In genomic region chr17:75086496-75087181, GRCh38 we compare ENCODE assay signal across 9 cellular contexts. TPM values are rescaled to one million over a fixed set of nuclear protein-coding genes. Genes with fewer than 3 reads are reported as not detected.
A peak's percentile ranks its signal among the peaks of the same experiment; 100 is the strongest.
DNase-seq lines count a peak whose midpoint lies in the region; ATAC-seq and TF ChIP-seq lines count a peak whose summit lies in the region.
"Had no signal": no experiment of that assay in that cellular context is flagged by ENCODE, and none has a peak within 500 bp of the region (broad histone marks: within the 10 kb centered on the region; RNA-seq: fewer than 3 reads in every experiment).

No MANE protein-coding gene starts in this region.

- no peaks in the 10 kb centered on the region; a peak in 1 of 4 replicates for H3K36me3 ChIP-seq in HCT116 (ENCODE audit: control insufficient read depth in 1 of 2, insufficient read depth in 2 of 2, low read length in 2 of 2)
- no peaks in the 10 kb centered on the region for H3K36me3 ChIP-seq in RWPE2 (ENCODE audit: low read depth)
- no peaks in the 10 kb centered on the region for H3K36me3 ChIP-seq in hepatocyte (replicated peaks; ENCODE audit: insufficient read depth, low read depth)

- 72% methylated on average over 15 of the region's 15 CpGs for WGBS in hepatocyte (ENCODE audit: low lambda C conversion rate, missing lambda C conversion rate)

- H3K9ac ChIP-seq in HCT116 (ENCODE audit: low read length), result peak overlapping the region; percentile 97

- RAD21 ChIA-PET in HCT116 (lab: Charles Lee; ENCODE audit: low non-redundant PET in 1 of 2, low total read pairs in 2 of 2, uncharacterized antibody in 2 of 2, unreplicated experiment in 2 of 2), result interaction anchor here in 1 of 2 experiments (1.1 kb wide), 1 partner anchor 8 kb away, joined by 3 read pairs; no protein-coding TSS in a partner anchor

- H3K9me2 ChIP-seq in HCT116 (ENCODE audit: insufficient read depth), result no peaks in the 10 kb centered on the region
- H3K9me2 ChIP-seq in hepatocyte (replicated peaks; ENCODE audit: insufficient read depth), result no peaks in the 10 kb centered on the region

- CTCF ChIA-PET in HCT116 (lab: Charles Lee), result interaction anchor here (0.6 to 2.6 kb wide), 7 partner anchors 8 to 125 kb away, joined by 3 to 12 read pairs (median 5); partner anchors contain the start of gene NT5C

- peaks cover 4% of the 10 kb centered on the region for H3K27me3 Mint-ChIP-seq in progenitor cell of endocrine pancreas

- no peaks in the 10 kb centered on the region for H3K9me3 Mint-ChIP-seq in progenitor cell of endocrine pancreas (ENCODE audit: low read depth)

- BruUV-seq in HCT116 (replicated peaks; lab: Mats Ljungman, UMichigan), result TSS peak; percentile 73

- peak overlapping the region; percentile 84 for H3K27ac Mint-ChIP-seq in progenitor cell of endocrine pancreas

- H3K4me1 ChIP-seq in HCT116 (ENCODE audit: control insufficient read depth in 1 of 2, insufficient read depth in 2 of 2, low read length in 2 of 2) (peaks cover 75 to 88% of the 10 kb centered on the region in 2 experiments), RWPE2 (ENCODE audit: insufficient read depth, poor library complexity, severe bottlenecking) (peaks cover 38% of the 10 kb centered on the region), hepatocyte (ENCODE audit: insufficient read depth) (peaks cover 48% of the 10 kb centered on the region)

- POLR2A ChIA-PET in HCT116 (lab: Charles Lee), result interaction anchor here (0.7 to 2.1 kb wide), 10 partner anchors 8 to 184 kb away, joined by 3 to 15 read pairs (median 6); partner anchors contain the start of gene MIF4GD

- H3K79me2 ChIP-seq in HCT116 (ENCODE audit: insufficient read depth, low read length) (peaks cover 37% of the 10 kb centered on the region), hepatocyte (peaks cover 29% of the 10 kb centered on the region)

- DNase-seq in HCT116 (ENCODE audit: low read depth, low spot score) (no peak), RWPE2 (ENCODE audit: low spot score) (no peak), hepatocyte (ENCODE audit: low spot score) (peak; percentile 44), progenitor cell of endocrine pancreas (ENCODE audit: low spot score, unreplicated experiment) (no peak), SIG-M5 (lab: John Stamatoyannopoulos, UW) (no peak)
- DNase-seq: activated CD4-positive, alpha-beta T cell treated with anti-CD3 and anti-CD28 coated beads for 1 hour; H7 had no signal

- TF ChIP-seq CTCF in HCT116 (IDR thresholded peaks at IDR 0.05 in 2 of 3, conservative IDR thresholded peaks at IDR 0.05 in 1 of 3; ENCODE audit: borderline replicate concordance in 1 of 3, insufficient read depth in 1 of 3, low read depth in 2 of 3, low read length in 2 of 3), result no peak
- TF ChIP-seq CTCF in RWPE2 (IDR thresholded peaks at IDR 0.05; ENCODE audit: poor library complexity, severe bottlenecking), result no peak
- TF ChIP-seq CTCF in hepatocyte (IDR thresholded peaks at IDR 0.05; ENCODE audit: poor library complexity), result no peak
- TF ChIP-seq CTCF in progenitor cell of endocrine pancreas (IDR thresholded peaks at IDR 0.05; ENCODE audit: unreplicated experiment), result no peak

- H3K4me2 ChIP-seq in HCT116 (ENCODE audit: low read length) (peak overlapping the region; percentile 92), hepatocyte (peak overlapping the region; percentile 91)

- TF ChIP-seq POLR2A in HCT116 (IDR thresholded peaks at IDR 0.05; ENCODE audit: borderline replicate concordance, extremely low read depth, insufficient read depth, insufficient read length), result no peak

- peak overlapping the region; percentile 66 for H3K4me3 Mint-ChIP-seq in progenitor cell of endocrine pancreas (ENCODE audit: low read depth)

- peak; percentile 10 for ATAC-seq in HCT116
- no peak for ATAC-seq in RWPE2 (ENCODE audit: low read depth)
- no peak for ATAC-seq in HG03354 (IDR thresholded peaks at IDR 0.05; ENCODE audit: poor library complexity, severe bottlenecking, unreplicated experiment)
- no peak for ATAC-seq in GM21390 (IDR thresholded peaks at IDR 0.05; ENCODE audit: unreplicated experiment)

- H3K4me3 ChIP-seq in HCT116 (replicated peaks in 1 of 2; ENCODE audit: low read depth in 1 of 2, low read length in 2 of 2) (peak overlapping the region; percentile 76 to 83), RWPE2 (ENCODE audit: severe bottlenecking) (peak overlapping the region; percentile 44), hepatocyte (no peak overlapping the region)

- TF ChIP-seq RAD21 in HCT116 (IDR thresholded peaks at IDR 0.05; ENCODE audit: low read depth), result no peak

- H4K20me1 ChIP-seq in HCT116 (ENCODE audit: insufficient read depth) (no peaks in the 10 kb centered on the region), hepatocyte (ENCODE audit: insufficient read depth, poor library complexity, severe bottlenecking) (no peaks in the 10 kb centered on the region)

- peaks cover 17% of the 10 kb centered on the region for H3K4me1 Mint-ChIP-seq in progenitor cell of endocrine pancreas (ENCODE audit: low read depth)

- H3K27ac ChIP-seq in HCT116 (ENCODE audit: low read depth, low read length), result peak overlapping the region; percentile 99
- peak overlapping the region; percentile 86 for H3K27ac ChIP-seq in RWPE2 (ENCODE audit: poor library complexity, severe bottlenecking)
- peak overlapping the region; percentile 99 for H3K27ac ChIP-seq in hepatocyte

- H3K9me3 ChIP-seq in HCT116 (ENCODE audit: control insufficient read depth in 1 of 2, insufficient read depth in 1 of 2, low read depth in 1 of 2, low read length in 2 of 2) (no peaks in the 10 kb centered on the region), RWPE2 (ENCODE audit: severe bottlenecking) (no peaks in the 10 kb centered on the region), hepatocyte (ENCODE audit: low read depth) (no peaks in the 10 kb centered on the region)

- intact Hi-C loops in HCT116 (cut with micrococcal nuclease), result loop anchor here (1.0 kb wide), 1 partner anchor 10 kb away; no protein-coding TSS in a partner anchor

- H3K36me3 Mint-ChIP-seq in progenitor cell of endocrine pancreas (ENCODE audit: insufficient read depth), result no peaks in the 10 kb centered on the region

- H3K27me3 ChIP-seq in HCT116 (ENCODE audit: insufficient read depth, low read length) (no peaks in the 10 kb centered on the region), RWPE2 (ENCODE audit: insufficient read depth, poor library complexity, severe bottlenecking) (no peaks in the 10 kb centered on the region), hepatocyte (no peaks in the 10 kb centered on the region)

- H2AFZ ChIP-seq in HCT116 (ENCODE audit: low read depth, low read length, poor library complexity, severe bottlenecking), result no peak overlapping the region
- H2AFZ ChIP-seq in hepatocyte, result no peak overlapping the region

TF ChIP-seq in HCT116, 20 proteins besides CTCF, POLR2A, EP300 and RAD21:
- no peak for TF ChIP-seq EZH2 (IDR thresholded peaks at IDR 0.05)
- no peak for TF ChIP-seq SRF (IDR thresholded peaks at IDR 0.05; ENCODE audit: low read depth)
- TF ChIP-seq SP1 (IDR thresholded peaks at IDR 0.05; ENCODE audit: low read depth), result no peak
- TF ChIP-seq TCF7L2 (IDR thresholded peaks at IDR 0.05; ENCODE audit: borderline replicate concordance, extremely low read depth, insufficient read depth, insufficient read length), result peak; percentile 63
- no peak; the same call in 1 of the 2 replicates for TF ChIP-seq POLR2AphosphoS5 (IDR thresholded peaks at IDR 0.05; ENCODE audit: low read depth, low read length)
- no peak for TF ChIP-seq EZH2phosphoT487 (IDR thresholded peaks at IDR 0.05; ENCODE audit: borderline replicate concordance)
- TF ChIP-seq ZBTB33 (IDR thresholded peaks at IDR 0.05; ENCODE audit: extremely low read depth, insufficient replicate concordance, low read length), result no peak

RNA-seq across cellular contexts. Expression of gene SLC16A5, which starts 1.1 kb away (rescaled TPM):
- total RNA-seq in HCT116 (2021; ENCODE audit: unreplicated experiment), result 79.3 TPM
- polyA plus RNA-seq in HCT116 (2012), result 60.1 and 73.5 TPM in 2 replicates
- total RNA-seq in hepatocyte, result 11.9 and 12.7 TPM in 2 replicates
- polyA plus RNA-seq in hepatocyte, result 12.8 and 15.8 TPM in 2 replicates
- total RNA-seq in progenitor cell of endocrine pancreas, result 16.0 and 16.9 TPM in 2 replicates

RNA-seq across cellular contexts. Expression of gene ARMC7, which starts 23.1 kb away (rescaled TPM):
- total RNA-seq in HCT116 (2021; ENCODE audit: unreplicated experiment) (43.2 TPM), hepatocyte (2.6 and 3.5 TPM in 2 replicates), progenitor cell of endocrine pancreas (16.7 and 16.9 TPM in 2 replicates)
- polyA plus RNA-seq in HCT116 (2012), result 25.9 and 27.2 TPM in 2 replicates
- 4.0 and 4.5 TPM in 2 replicates for polyA plus RNA-seq in hepatocyte

RNA-seq across cellular contexts. Expression of gene KCTD2, which starts 39.6 kb away (rescaled TPM):
- total RNA-seq in HCT116 (2021; ENCODE audit: unreplicated experiment) (23.3 TPM), hepatocyte (17.5 and 19.1 TPM in 2 replicates), progenitor cell of endocrine pancreas (24.9 and 27.1 TPM in 2 replicates)
- 17.9 and 19.0 TPM in 2 replicates for polyA plus RNA-seq in HCT116 (2012)
- polyA plus RNA-seq in hepatocyte, result 10.1 and 12.7 TPM in 2 replicates

RNA-seq across cellular contexts. Expression of gene ATP5PD, which starts 39.9 kb away (rescaled TPM):
- 407 TPM for total RNA-seq in HCT116 (2021; ENCODE audit: unreplicated experiment)
- 326 and 476 TPM in 2 replicates for polyA plus RNA-seq in HCT116 (2012)
- 246 and 296 TPM in 2 replicates for total RNA-seq in hepatocyte
- polyA plus RNA-seq in hepatocyte, result 307 and 332 TPM in 2 replicates
- 160 and 163 TPM in 2 replicates for total RNA-seq in progenitor cell of endocrine pancreas

RNA-seq across cellular contexts. Expression of gene NT5C, which starts 44.9 kb away (rescaled TPM):
- total RNA-seq in HCT116 (2021; ENCODE audit: unreplicated experiment) (115 TPM), hepatocyte (46.3 and 66.8 TPM in 2 replicates), progenitor cell of endocrine pancreas (53.3 and 58.8 TPM in 2 replicates)
- 108 and 113 TPM in 2 replicates for polyA plus RNA-seq in HCT116 (2012)
- 73.3 and 82.2 TPM in 2 replicates for polyA plus RNA-seq in hepatocyte
